Comparison of ENCODE assay signal across 13 cellular contexts in genomic region chr15:89371145-89372044, GRCh38. TPM values are rescaled to one million over a fixed set of nuclear protein-coding genes. Genes with fewer than 3 reads are reported as not detected.
DNase-seq lines count a peak whose midpoint lies in the region; ATAC-seq and TF ChIP-seq lines count a peak whose summit lies in the region.
"Had no signal": no experiment of that assay in that cellular context is flagged by ENCODE, and none has a peak within 500 bp of the region (broad histone marks: within the 10 kb centered on the region; RNA-seq: fewer than 3 reads in every experiment).

No MANE protein-coding gene starts in this region.

- no peaks in the 10 kb centered on the region for H3K9me3 ChIP-seq in body of pancreas
- peaks cover 3% of the 10 kb centered on the region for H3K9me3 ChIP-seq in iPS-15b (ENCODE audit: control insufficient read depth, insufficient read depth, low read length)

- no peak overlapping the region for H3K9ac ChIP-seq in iPS-15b (ENCODE audit: low read depth, low read length)

- H3K4me1 ChIP-seq in body of pancreas = peaks cover 23% of the 10 kb centered on the region
- peaks cover 18% of the 10 kb centered on the region for H3K4me1 ChIP-seq in iPS-15b (ENCODE audit: control insufficient read depth, insufficient read depth, low read length)

- intact Hi-C loops in body of pancreas (cut with DNase I) (no loop called here), sciatic nerve (cut with DNase I) (no loop called here)

- no peak for TF ChIP-seq POLR2A in body of pancreas (IDR thresholded peaks at IDR 0.05)

- H3K27me3 ChIP-seq in body of pancreas (peaks cover 0 to 42% of the 10 kb centered on the region in 2 donors), iPS-15b (ENCODE audit: control insufficient read depth, insufficient read depth, low read length) (peaks cover 99% of the 10 kb centered on the region)

- H3K36me3 ChIP-seq in body of pancreas (replicated peaks in 1 of 2; ENCODE audit: insufficient read depth in 1 of 2, low read depth in 2 of 2) (no peaks in the 10 kb centered on the region), iPS-15b (ENCODE audit: control insufficient read depth, insufficient read depth, low read length) (no peaks in the 10 kb centered on the region)

- in situ Hi-C loops in KBM-7 (cut with MboI; ENCODE audit: low pct_unique_long_range_greater_than_20kb, low sequenced_read_pairs) = no loop called here

- DNase-seq in EL (peak; percentile 39), body of pancreas (peak in 2 of 4 donors; percentile 26 to 44), sciatic nerve (ENCODE audit: low spot score) (no peak), OCI-M1 (lab: John Stamatoyannopoulos, UW) (no peak), KBM-7 (no peak), iPS-NIHi11 (ENCODE audit: low spot score) (no peak)
- DNase-seq: activated CD4-positive, alpha-beta T cell treated with anti-CD3 and anti-CD28 coated beads, Interleukin-2, amount 10 ng/mL, durations not matched to agents 7 days and 5 days; CD4-positive, alpha-beta T cell; naive B cell; NCI-H146 had no signal

- peak; percentile 67 for ATAC-seq in body of pancreas
- peak; percentile 12 for ATAC-seq in sciatic nerve
- ATAC-seq in HG03095 (IDR thresholded peaks at IDR 0.05; ENCODE audit: unreplicated experiment) = no peak
- ATAC-seq: HCT116 had no signal

- WGBS in body of pancreas, 2 donors = 0 to 1% methylated on average over 1 to 85 of the region's 92 CpGs

- TF ChIP-seq CTCF in body of pancreas (IDR thresholded peaks at IDR 0.05) = no peak

- no peak overlapping the region for H3K27ac ChIP-seq in body of pancreas

- no peak overlapping the region for H3K4me3 ChIP-seq in body of pancreas
- peak overlapping the region; percentile 32 for H3K4me3 ChIP-seq in iPS-15b (ENCODE audit: low read depth, low read length)

RNA-seq across cellular contexts. Expression of gene POLG, which starts 36.8 kb away (rescaled TPM):
- 10 to 100 TPM; 60.7 to 67.2 TPM for total RNA-seq in body of pancreas
- total RNA-seq in sciatic nerve = 64.3 TPM
